Comparison of ENCODE assay signal across 3 cellular contexts in genomic region chr4:5574386-5574785, GRCh38.
"Had no signal": no experiment of that assay in that cellular context is flagged by ENCODE, and none has a peak within 500 bp of the region (broad histone marks: within the 10 kb centered on the region; RNA-seq: fewer than 3 reads in every experiment).

No MANE protein-coding gene starts in this region.

- DNase-seq: GDM1, GF-D8 had no signal

- ATAC-seq: GM12878 had no signal

- H3K4me3 ChIP-seq: GM12878 had no signal
